Comparison of ENCODE assay signal across 6 cellular contexts in genomic region chr5:178712057-178712908, GRCh38. TPM values are rescaled to one million over a fixed set of nuclear protein-coding genes. Genes with fewer than 3 reads are reported as not detected.
DNase-seq lines count a peak whose midpoint lies in the region; ATAC-seq, FAIRE-seq and TF ChIP-seq lines count a peak whose summit lies in the region.
"Not testable (repeated sequence)": the region's sequence is repeated elsewhere in the genome, so short reads cannot be mapped to it uniquely, and the experiment has no call there.

No MANE protein-coding gene starts in this region.

- intact Hi-C loops in K562 (cut with micrococcal nuclease) = not testable (repeated sequence)

- H3K36me3 ChIP-seq in BLaER1 treated with 17β-estradiol and CSF1 and Interleukin-3, amounts not matched to agents 10 nM and 100 nM = peaks cover 69 to 78% (median 74%) of the 10 kb centered on the region in 11 experiments
- H3K36me3 ChIP-seq in adipocyte (ENCODE audit: control insufficient read depth, insufficient read depth, low read length, severe bottlenecking) (peaks cover 68% of the 10 kb centered on the region), endodermal cell (ENCODE audit: control insufficient read depth, insufficient read depth, low read length) (peaks cover 54% of the 10 kb centered on the region)
- H3K36me3 ChIP-seq in K562 (ENCODE audit: control insufficient read depth, insufficient read depth, low read length); keratinocyte (ENCODE audit: control insufficient read depth in 2 of 2, extremely low read depth in 1 of 2, insufficient read depth in 2 of 2, low read length in 2 of 2): not testable (repeated sequence)

- not testable (repeated sequence) for H3K27me3 Mint-ChIP-seq in endodermal cell (ENCODE audit: insufficient read depth)

- H3K27ac Mint-ChIP-seq in endodermal cell = not testable (repeated sequence)

- H4K20me1 ChIP-seq in BLaER1 treated with 17β-estradiol and CSF1 and Interleukin-3, amounts not matched to agents 10 nM and 100 nM; K562 (replicated peaks; ENCODE audit: control insufficient read depth, insufficient read depth, low read length); keratinocyte (ENCODE audit: control insufficient read depth, extremely low read depth, insufficient read depth, low read length): not testable (repeated sequence)

- TF ChIP-seq EP300 in K562 (IDR thresholded peaks at IDR 0.05; ENCODE audit: low read length) = not testable (repeated sequence)

- DNase-seq in GM18507 (ENCODE audit: extremely low spot score, insufficient read length, low read depth); adipocyte (ENCODE audit: low read depth); K562 (ENCODE audit: extremely low read depth in 1 of 4, low spot score in 3 of 4); endodermal cell; keratinocyte (ENCODE audit: low read depth, low spot score): not testable (repeated sequence)

- not testable (repeated sequence) for H3K4me2 ChIP-seq in BLaER1 treated with 17β-estradiol and CSF1 and Interleukin-3, amounts not matched to agents 10 nM and 100 nM; K562 (ENCODE audit: insufficient read depth, low read length); keratinocyte (ENCODE audit: control insufficient read depth, extremely low read depth, insufficient read depth, low read depth, low read length)

- not testable (repeated sequence) for H3K9me1 ChIP-seq in K562 (ENCODE audit: control insufficient read depth, insufficient read depth, low read length); keratinocyte (ENCODE audit: control insufficient read depth, extremely low read depth, insufficient read depth, low read length)

- H3K27me3 ChIP-seq in BLaER1 treated with 17β-estradiol and CSF1 and Interleukin-3, amounts not matched to agents 10 nM and 100 nM; adipocyte (replicated peaks; ENCODE audit: control insufficient read depth, insufficient read depth, low read length); K562 (ENCODE audit: control insufficient read depth in 2 of 2, insufficient read depth in 2 of 2, low read length in 2 of 2); endodermal cell (ENCODE audit: control insufficient read depth, insufficient read depth, low read length, poor library complexity, severe bottlenecking); keratinocyte (ENCODE audit: control insufficient read depth, extremely low read depth, insufficient read depth, low read length): not testable (repeated sequence)

- TF ChIP-seq CTCF in K562 (IDR thresholded peaks at IDR 0.05 in 2 of 3, conservative IDR thresholded peaks at IDR 0.05 in 1 of 3; ENCODE audit: insufficient read depth in 2 of 3, low read depth in 1 of 3, low read length in 3 of 3); endodermal cell (conservative IDR thresholded peaks at IDR 0.05); keratinocyte (optimal IDR thresholded peaks at IDR 0.05 in 1 of 3, IDR thresholded peaks at IDR 0.05 in 1 of 3, conservative IDR thresholded peaks at IDR 0.05 in 1 of 3; ENCODE audit: extremely low read depth in 1 of 3, insufficient read depth in 2 of 3, low read length in 3 of 3): not testable (repeated sequence)

- WGBS in K562 (ENCODE audit: insufficient coverage, low coverage, missing lambda C conversion rate) = 2% methylated on average over 11 of the region's 12 CpGs
- 92 to 100% methylated on average over 2 to 6 of the region's 12 CpGs for WGBS in endodermal cell (ENCODE audit: insufficient coverage in 1 of 2, insufficient read length in 1 of 2), 2 experiments

- BruUV-seq in K562 (replicated peaks; lab: Mats Ljungman, UMichigan) = not testable (repeated sequence)

- not testable (repeated sequence) for H3K4me1 ChIP-seq in BLaER1 treated with 17β-estradiol and CSF1 and Interleukin-3, amounts not matched to agents 10 nM and 100 nM; adipocyte (ENCODE audit: control insufficient read depth, insufficient read depth, low read length); K562 (replicated peaks in 1 of 2; ENCODE audit: control insufficient read depth in 2 of 2, insufficient read depth in 2 of 2, low read length in 2 of 2); endodermal cell (ENCODE audit: control insufficient read depth, insufficient read depth, low read length); keratinocyte (ENCODE audit: control insufficient read depth, extremely low read depth, insufficient read depth, low read length)

- H2AFZ ChIP-seq in K562 (ENCODE audit: low read depth, low read length); keratinocyte (ENCODE audit: control insufficient read depth, low read length): not testable (repeated sequence)

- H3K9me3 ChIP-seq in BLaER1 treated with 17β-estradiol and CSF1 and Interleukin-3, amounts not matched to agents 10 nM and 100 nM (replicated peaks in 1 of 11) = peaks cover 99 to 100% (median 100%) of the 10 kb centered on the region in 11 experiments
- peaks cover 97% of the 10 kb centered on the region for H3K9me3 ChIP-seq in adipocyte (ENCODE audit: control insufficient read depth, low read length)
- peaks cover 17% of the 10 kb centered on the region for H3K9me3 ChIP-seq in K562 (replicated peaks; ENCODE audit: control insufficient read depth, insufficient read depth, low read depth, low read length)
- H3K9me3 ChIP-seq in endodermal cell (ENCODE audit: control insufficient read depth, low read length) = peaks cover 86% of the 10 kb centered on the region
- H3K9me3 ChIP-seq in keratinocyte (ENCODE audit: control insufficient read depth, low read depth, low read length) = peaks cover 34% of the 10 kb centered on the region

- dilution Hi-C loops in keratinocyte (cut with MboI; ENCODE audit: extremely low pct_ligation_motif_present, low sequenced_read_pairs) = not testable (repeated sequence)

- H3K4me1 Mint-ChIP-seq in endodermal cell = not testable (repeated sequence)

- H3K79me2 ChIP-seq in K562 (ENCODE audit: control insufficient read depth, insufficient read depth, low read length); keratinocyte (ENCODE audit: control insufficient read depth, insufficient read depth, low read length): not testable (repeated sequence)

- not testable (repeated sequence) for TF ChIP-seq RAD21 in K562 (CRISPR knock-in tag; conservative IDR thresholded peaks at IDR 0.05 in 1 of 2, IDR thresholded peaks at IDR 0.05 in 1 of 2)

- H3K9ac ChIP-seq in BLaER1 treated with 17β-estradiol and CSF1 and Interleukin-3, amounts not matched to agents 10 nM and 100 nM; adipocyte (ENCODE audit: low read length); K562 (ENCODE audit: insufficient read depth in 1 of 2, low read depth in 2 of 2, low read length in 2 of 2); endodermal cell (ENCODE audit: extremely low read depth, low read length, poor library complexity, severe bottlenecking); keratinocyte (ENCODE audit: control insufficient read depth, extremely low read depth, insufficient read depth, low read length): not testable (repeated sequence)

- CTCF ChIA-PET in K562 (lab: Yijun Ruan, JAX; ENCODE audit: low intra/inter-chr PET ratio) = not testable (repeated sequence)

- TF ChIP-seq POLR2A in K562 (conservative IDR thresholded peaks at IDR 0.05) = not testable (repeated sequence)

- POLR2A ChIA-PET in K562 (lab: Yijun Ruan, JAX) = interaction anchor here (0.6 kb wide), 1 partner anchor 15 kb away, joined by 3 read pairs; no protein-coding TSS in a partner anchor

- FAIRE-seq in GM18507 (lab: Jason Lieb, UNC) (peak; percentile 15), K562 (lab: Jason Lieb, UNC) (peak; percentile 63), keratinocyte (lab: Jason Lieb, UNC) (peak; percentile 5)

- not testable (repeated sequence) for H3K4me3 Mint-ChIP-seq in endodermal cell

- ATAC-seq in K562 = not testable (repeated sequence)

- peak overlapping the region in 6 of 10 experiments; percentile 1 to 38 (median 19); a peak in 6 of 20 replicates for H3K4me3 ChIP-seq in BLaER1 treated with 17β-estradiol and CSF1 and Interleukin-3, amounts not matched to agents 10 nM and 100 nM
- peak overlapping the region; percentile 51 for H3K4me3 ChIP-seq in adipocyte (ENCODE audit: low read length)
- not testable (repeated sequence) for H3K4me3 ChIP-seq in K562; keratinocyte (ENCODE audit: control insufficient read depth in 2 of 3, extremely low read depth in 1 of 3, insufficient read depth in 2 of 3, low read depth in 1 of 3, low read length in 3 of 3)
- H3K4me3 ChIP-seq in endodermal cell (ENCODE audit: low read length) = peak overlapping the region; percentile 74

- H3K27ac ChIP-seq in BLaER1 treated with 17β-estradiol and CSF1 and Interleukin-3, amounts not matched to agents 10 nM and 100 nM; K562 (ENCODE audit: extremely low read depth, low read depth, low read length); endodermal cell (ENCODE audit: low read depth, low read length); keratinocyte (ENCODE audit: control insufficient read depth, insufficient read depth, low read length): not testable (repeated sequence)

- in situ Hi-C loops in K562 (cut with MboI) = not testable (repeated sequence)

- H3K36me3 Mint-ChIP-seq in endodermal cell (ENCODE audit: low read depth) = peaks cover 67% of the 10 kb centered on the region

- peaks cover 92% of the 10 kb centered on the region for H3K9me3 Mint-ChIP-seq in endodermal cell

RNA-seq across cellular contexts. Expression of gene ZNF354A, which starts 18.2 kb away (rescaled TPM):
- total RNA-seq in K562 (2011; cell fraction: chromatin; rRNA removed; ENCODE audit: low replicate concordance) = 2.4 and 6.0 TPM in 2 replicates
- total RNA-seq in K562 (2011; cell fraction: nucleolus; rRNA removed) = 3.8 and 5.0 TPM in 2 replicates
- 2.8 and 4.9 TPM in 2 replicates for total RNA-seq in K562 (2011; cell fraction: nucleoplasm; rRNA removed)
- total RNA-seq in K562 (2014; rRNA removed) (3.5 and 5.3 TPM in 2 replicates), K562 (2014; rRNA removed; fragmentation: Illumina TruSeq; extraction: Trizol) (2.6 TPM in 2 replicates), K562 (2015; rRNA removed; fragmentation: Illumina TruSeq; extraction: Trizol) (2.6 and 2.9 TPM in 2 replicates), K562 (2021) (3.7 and 4.5 TPM in 2 replicates), endodermal cell (10 to 100 TPM; 22.1 to 23.3 TPM)
- polyA plus RNA-seq in K562 (2011; rRNA removed) (2.4 and 2.8 TPM in 2 replicates), K562 (2014; fragmentation: Illumina TruSeq; extraction: Trizol) (1.9 and 3.3 TPM in 2 replicates), K562 (2014; fragmentation: Nextera tagmentation; extraction: Ambion mirVana) (under 1 TPM; 0.63 to 0.75 TPM), K562 (2014; rRNA removed) (2.6 and 3.5 TPM in 2 replicates), keratinocyte (6.8 to 11.1 TPM (median 10.5 TPM) in 3 replicates)
- polyA plus RNA-seq in K562 (2011; cell fraction: cytosol; rRNA removed) = 0.67 and 1.2 TPM in 2 replicates
- polyA plus RNA-seq in K562 (2011; cell fraction: nucleus; rRNA removed) = 4.8 and 4.9 TPM in 2 replicates
- polyA plus RNA-seq in K562 (2012) = 1.0 and 2.2 TPM in 2 replicates
- 1.3 and 2.5 TPM in 2 replicates for polyA minus RNA-seq in K562 (2011; rRNA and poly(A)+ RNA removed)
- polyA minus RNA-seq in K562 (2011; cell fraction: cytosol; rRNA and poly(A)+ RNA removed) = 0.57 TPM in 1 of 2 replicates, not detected in the other
- 2.8 and 3.7 TPM in 2 replicates for polyA minus RNA-seq in K562 (2011; cell fraction: nucleus; rRNA and poly(A)+ RNA removed)
- polyA plus RNA-seq in endodermal cell (2013, experiment 1 of 2) = 24.1 TPM
- polyA plus RNA-seq in endodermal cell (2013, experiment 2 of 2) = 22.3 TPM
- polyA plus RNA-seq in keratinocyte (2011; ENCODE audit: low read depth) = 4.5 TPM
- polyA plus RNA-seq in keratinocyte (2011; cell fraction: cytosol; rRNA removed) = 5.9 and 11.4 TPM in 2 replicates
- 19.9 and 25.5 TPM in 2 replicates for polyA plus RNA-seq in keratinocyte (2011; cell fraction: nucleus; rRNA removed)
- 5.1 and 8.9 TPM in 2 replicates for polyA plus RNA-seq in keratinocyte (2012; ENCODE audit: low replicate concordance)
- 0.98 to 4.6 TPM (median 4.2 TPM) in 3 replicates for polyA minus RNA-seq in keratinocyte
- polyA minus RNA-seq in keratinocyte (2011; cell fraction: cytosol; rRNA and poly(A)+ RNA removed) = 6.7 TPM
- 2.6 and 6.8 TPM in 2 replicates for polyA minus RNA-seq in keratinocyte (2011; cell fraction: nucleus; rRNA and poly(A)+ RNA removed)
